Comparison of ENCODE assay signal across 12 cellular contexts in genomic region chr3:136883967-136884720, GRCh38. TPM values are rescaled to one million over a fixed set of nuclear protein-coding genes. Genes with fewer than 3 reads are reported as not detected.
DNase-seq lines count a peak whose midpoint lies in the region; ATAC-seq, FAIRE-seq and TF ChIP-seq lines count a peak whose summit lies in the region.
"Had no signal": no experiment of that assay in that cellular context is flagged by ENCODE, and none has a peak within 500 bp of the region (broad histone marks: within the 10 kb centered on the region; RNA-seq: fewer than 3 reads in every experiment).

No MANE protein-coding gene starts in this region.

- peak overlapping the region; percentile 29; the same call in 1 of the 2 replicates for H3K4me2 ChIP-seq in KMS-11

- H3K79me2 ChIP-seq in KMS-11 (ENCODE audit: insufficient read depth, low read depth), result peaks cover 81% of the 10 kb centered on the region

- no peaks in the 10 kb centered on the region; the same call in 1 of the 2 replicates for H3K36me3 ChIP-seq in KMS-11 (ENCODE audit: insufficient read depth)
- H3K36me3 ChIP-seq in kidney (ENCODE audit: control insufficient read depth in 1 of 2, insufficient read depth in 2 of 2, low read length in 2 of 2), result no peaks in the 10 kb centered on the region

- H3K9me3 ChIP-seq in kidney (ENCODE audit: control insufficient read depth in 1 of 2, low read length in 2 of 2), result no peaks in the 10 kb centered on the region

- H3K27me3 Mint-ChIP-seq in immature natural killer cell (ENCODE audit: low read depth in 3 of 3) (peaks cover 0 to 4% (median 0%) of the 10 kb centered on the region in 3 donors), endothelial cell (ENCODE audit: unreplicated experiment) (peaks cover 1% of the 10 kb centered on the region)

- no peak for TF ChIP-seq CTCF in KMS-11 (conservative IDR thresholded peaks at IDR 0.05; ENCODE audit: low read depth, low read length)
- no peak for TF ChIP-seq CTCF in kidney (IDR thresholded peaks at IDR 0.05; ENCODE audit: borderline replicate concordance, extremely low read depth, insufficient read depth)
- TF ChIP-seq CTCF in endothelial cell (IDR thresholded peaks at IDR 0.05; ENCODE audit: unreplicated experiment), result no peak

- intact Hi-C loops in kidney (cut with DNase I), result no loop called here

- no peak for ATAC-seq in GM21723 (IDR thresholded peaks at IDR 0.05; ENCODE audit: unreplicated experiment)
- ATAC-seq: SK-N-SH treated with all-trans-retinoic acid at 6 μM for 48 hours had no signal

- no peak overlapping the region for H3K4me3 ChIP-seq in KMS-11 (IDR thresholded peaks at IDR 0.05; ENCODE audit: insufficient read depth, low read depth, low read length)
- no peak overlapping the region for H3K4me3 ChIP-seq in kidney (ENCODE audit: low read length in 2 of 2)

- no peaks in the 10 kb centered on the region for H4K20me1 ChIP-seq in KMS-11 (ENCODE audit: insufficient read depth)

- peaks cover 88 to 96% of the 10 kb centered on the region in 2 donors for H3K4me1 Mint-ChIP-seq in immature natural killer cell
- H3K4me1 Mint-ChIP-seq in endothelial cell (ENCODE audit: unreplicated experiment), result no peaks in the 10 kb centered on the region
- H3K4me1 Mint-ChIP-seq: H9 had no signal

- DNase-seq in DMS 273 treated with DMSO at 0.1 percent for 48 hours (lab: John Stamatoyannopoulos, UW) (peak; percentile 99), NCI-H82 (lab: John Stamatoyannopoulos, UW) (peak; percentile 71), immature natural killer cell (no peak), kidney (no peak), endothelial cell (ENCODE audit: low spot score) (no peak)
- DNase-seq: dermis blood vessel endothelial cell; H9; KBM-7; stimulated activated CD4-positive, alpha-beta T cell treated with anti-CD3 and anti-CD28 coated beads, Interleukin-4, amount 100 ng/mL, for 24 hours had no signal

- H3K27ac ChIP-seq in KMS-11 (no peak overlapping the region; the same call in 1 of the 2 replicates), kidney (ENCODE audit: low read depth in 2 of 2, low read length in 2 of 2) (no peak overlapping the region)

- peak overlapping the region; percentile 67 to 94 (median 74) for H3K27ac Mint-ChIP-seq in immature natural killer cell
- H3K27ac Mint-ChIP-seq in endothelial cell (ENCODE audit: unreplicated experiment), result no peak overlapping the region
- H3K27ac Mint-ChIP-seq: H9 had no signal

- FAIRE-seq in kidney (lab: Jason Lieb, UNC), result no peak

- H3K4me3 Mint-ChIP-seq in immature natural killer cell (peak overlapping the region; percentile 26 to 61 (median 46)), endothelial cell (ENCODE audit: unreplicated experiment) (no peak overlapping the region)
- H3K4me3 Mint-ChIP-seq: H9 had no signal

- H3K4me1 ChIP-seq in KMS-11 (ENCODE audit: low read depth, poor library complexity, severe bottlenecking), result peaks cover 20% of the 10 kb centered on the region
- no peaks in the 10 kb centered on the region for H3K4me1 ChIP-seq in kidney (ENCODE audit: control insufficient read depth in 1 of 2, insufficient read depth in 1 of 2, low read depth in 1 of 2, low read length in 2 of 2)

- H3K36me3 Mint-ChIP-seq in immature natural killer cell (peaks cover 0 to 5% (median 5%) of the 10 kb centered on the region in 3 donors), endothelial cell (ENCODE audit: low read depth, unreplicated experiment) (peaks cover 10% of the 10 kb centered on the region)

- H3K27me3 ChIP-seq in KMS-11 (ENCODE audit: insufficient read depth, low read depth), result no peaks in the 10 kb centered on the region

- no peak overlapping the region for H3K9ac ChIP-seq in KMS-11
- H3K9ac ChIP-seq in kidney (ENCODE audit: low read length in 2 of 2), result no peak overlapping the region

- H3K9me3 Mint-ChIP-seq in immature natural killer cell, result no peaks in the 10 kb centered on the region
- no peaks in the 10 kb centered on the region for H3K9me3 Mint-ChIP-seq in endothelial cell (ENCODE audit: unreplicated experiment)

- H2AFZ ChIP-seq in KMS-11 (ENCODE audit: low read depth), result no peak overlapping the region

RNA-seq across cellular contexts. Expression of gene NCK1, which starts 22.1 kb away (rescaled TPM):
- polyA plus RNA-seq in immature natural killer cell (10 to 100 TPM; 46.2 to 68.9 (median 46.3) TPM), kidney (ENCODE audit: insufficient read depth, low read depth, low replicate concordance) (12.6 TPM)
- total RNA-seq in kidney (46.8 TPM), endothelial cell (ENCODE audit: unreplicated experiment) (53.9 TPM)

Comparison
In these comparisons a context has a peak if more than half of its experiments do, and no peak if none do; other contexts are left out.
1. DNase-seq: peak in DMS 273 treated with DMSO at 0.1 percent for 48 hours (single experiment) and NCI-H82 (single experiment); none in immature natural killer cell (0 of 3), kidney (single experiment) and endothelial cell (single experiment).